ENCODE assay signal across 1 cellular context in the genomic region with DNA sequence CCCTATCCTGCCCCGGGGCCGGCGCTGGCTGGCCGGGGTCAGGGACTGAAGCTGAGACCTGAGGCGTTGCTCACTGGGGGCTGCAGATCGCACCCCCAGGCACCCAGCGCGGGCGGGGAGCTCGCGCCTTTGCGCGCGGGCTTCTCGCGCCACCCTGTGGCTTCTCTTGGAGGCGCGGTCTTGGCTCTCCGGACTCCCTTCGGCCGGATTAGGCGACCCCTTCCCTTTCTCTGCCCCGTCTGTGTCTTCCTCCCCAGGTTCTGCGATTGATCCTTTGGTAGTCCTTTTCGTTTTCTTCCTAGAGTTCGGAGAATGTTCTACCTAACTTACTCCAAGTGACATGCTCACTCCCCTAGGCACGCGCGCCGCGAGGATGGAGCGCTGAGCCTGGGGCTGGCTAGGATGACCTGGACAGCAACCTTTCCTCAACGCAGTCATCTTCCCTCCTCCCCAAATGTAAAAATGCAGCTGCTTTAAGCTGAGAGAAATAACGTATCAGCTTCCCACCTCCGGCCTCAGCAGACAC.
A peak's percentile ranks its signal among the peaks of the same experiment; 100 is the strongest.
TF ChIP-seq lines count a peak whose summit lies in the region.

No MANE protein-coding gene starts in this region.

TF ChIP-seq in GM12878, 131 proteins besides CTCF, POLR2A, EP300 and RAD21 (continues in another document):
- TF ChIP-seq GATAD2B (conservative IDR thresholded peaks at IDR 0.05; ENCODE audit: low read depth) (0 out of 2 replicates have a peak, but pooled peaks have one; percentile 28), MYC (IDR thresholded peaks at IDR 0.05; ENCODE audit: insufficient read depth, insufficient read length, insufficient replicate concordance, low read length, severe bottlenecking) (no peak), YY1 (IDR thresholded peaks at IDR 0.05; ENCODE audit: low read depth, low read length) (peak; percentile 67), NFXL1 (IDR thresholded peaks at IDR 0.05; ENCODE audit: borderline replicate concordance) (no peak), TCF12 (IDR thresholded peaks at IDR 0.05; ENCODE audit: low read depth, low read length) (no peak), ZBED1 (IDR thresholded peaks at IDR 0.05; ENCODE audit: borderline replicate concordance) (no peak), ZNF207 (IDR thresholded peaks at IDR 0.05; ENCODE audit: borderline replicate concordance) (no peak; the same call in 1 of the 2 replicates), LARP7 (IDR thresholded peaks at IDR 0.05) (0 out of 2 replicates have a peak, but pooled peaks have one; percentile 45), TARDBP (IDR thresholded peaks at IDR 0.05; ENCODE audit: borderline replicate concordance) (no peak), IKZF2 (IDR thresholded peaks at IDR 0.05) (no peak), NR2F1 (conservative IDR thresholded peaks at IDR 0.05) (no peak), CHD2 (IDR thresholded peaks at IDR 0.05; ENCODE audit: borderline replicate concordance, low read depth, low read length) (no peak), CHD1 (IDR thresholded peaks at IDR 0.05; ENCODE audit: low read depth, low read length) (no peak), POU2F2 (IDR thresholded peaks at IDR 0.05; ENCODE audit: borderline replicate concordance, low read depth, low read length) (0 out of 3 replicates have a peak, but pooled peaks have one; percentile 15), RB1 (IDR thresholded peaks at IDR 0.05; ENCODE audit: borderline replicate concordance) (peak; percentile 70; the same call in 1 of the 2 replicates), BMI1 (IDR thresholded peaks at IDR 0.05; ENCODE audit: borderline replicate concordance) (no peak), ELK1 (IDR thresholded peaks at IDR 0.05; ENCODE audit: low read depth, low read length) (no peak), ATF3 (IDR thresholded peaks at IDR 0.05; ENCODE audit: borderline replicate concordance, extremely low read depth, low read depth, low read length) (no peak), SUPT20H (IDR thresholded peaks at IDR 0.05; ENCODE audit: borderline replicate concordance, control insufficient read depth, low read depth, low read length) (no peak), BCL11A (IDR thresholded peaks at IDR 0.05; ENCODE audit: low read depth, low read length) (no peak), ZBTB11 (CRISPR knock-in tag; IDR thresholded peaks at IDR 0.05) (0 out of 2 replicates have a peak, but pooled peaks have one; percentile 10), ZZZ3 (IDR thresholded peaks at IDR 0.05; ENCODE audit: control insufficient read depth, insufficient read length, low read depth) (no peak), E2F4 (IDR thresholded peaks at IDR 0.05; ENCODE audit: low read depth, low read length) (no peak), NR2C2 (IDR thresholded peaks at IDR 0.05; ENCODE audit: borderline replicate concordance, control insufficient read depth, insufficient read length, low read depth) (no peak), POLR2AphosphoS5 (IDR thresholded peaks at IDR 0.05; ENCODE audit: low read length) (no peak), TBL1XR1 (IDR thresholded peaks at IDR 0.05; ENCODE audit: low read depth, low read length) (no peak), KDM1A (IDR thresholded peaks at IDR 0.05; ENCODE audit: borderline replicate concordance) (no peak), SMC3 (IDR thresholded peaks at IDR 0.05; ENCODE audit: borderline replicate concordance, low read length) (peak; percentile 82; the same call in 1 of the 2 replicates), SPI1 (IDR thresholded peaks at IDR 0.05; ENCODE audit: borderline replicate concordance, insufficient read depth, low read depth, low read length) (no peak), ZNF622 (IDR thresholded peaks at IDR 0.05) (no peak), RUNX3 (IDR thresholded peaks at IDR 0.05; ENCODE audit: low read length) (no peak), RCOR1 (conservative IDR thresholded peaks at IDR 0.05; ENCODE audit: low read depth, low read length) (no peak), SREBF1 (IDR thresholded peaks at IDR 0.05; ENCODE audit: low read length) (no peak), YBX1 (IDR thresholded peaks at IDR 0.05) (no peak), ZNF384 (IDR thresholded peaks at IDR 0.05; ENCODE audit: borderline replicate concordance, low read depth, low read length) (no peak), HDAC2 (IDR thresholded peaks at IDR 0.05) (no peak), CBX3 (IDR thresholded peaks at IDR 0.05; ENCODE audit: borderline replicate concordance, low read depth) (no peak)
- TF ChIP-seq, protein P1, sequence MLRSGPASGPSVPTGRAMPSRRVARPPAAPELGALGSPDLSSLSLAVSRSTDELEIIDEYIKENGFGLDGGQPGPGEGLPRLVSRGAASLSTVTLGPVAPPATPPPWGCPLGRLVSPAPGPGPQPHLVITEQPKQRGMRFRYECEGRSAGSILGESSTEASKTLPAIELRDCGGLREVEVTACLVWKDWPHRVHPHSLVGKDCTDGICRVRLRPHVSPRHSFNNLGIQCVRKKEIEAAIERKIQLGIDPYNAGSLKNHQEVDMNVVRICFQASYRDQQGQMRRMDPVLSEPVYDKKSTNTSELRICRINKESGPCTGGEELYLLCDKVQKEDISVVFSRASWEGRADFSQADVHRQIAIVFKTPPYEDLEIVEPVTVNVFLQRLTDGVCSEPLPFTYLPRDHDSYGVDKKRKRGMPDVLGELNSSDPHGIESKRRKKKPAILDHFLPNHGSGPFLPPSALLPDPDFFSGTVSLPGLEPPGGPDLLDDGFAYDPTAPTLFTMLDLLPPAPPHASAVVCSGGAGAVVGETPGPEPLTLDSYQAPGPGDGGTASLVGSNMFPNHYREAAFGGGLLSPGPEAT (IDR thresholded peaks at IDR 0.05; ENCODE audit: low read depth): no peak
- TF ChIP-seq, protein P2, sequence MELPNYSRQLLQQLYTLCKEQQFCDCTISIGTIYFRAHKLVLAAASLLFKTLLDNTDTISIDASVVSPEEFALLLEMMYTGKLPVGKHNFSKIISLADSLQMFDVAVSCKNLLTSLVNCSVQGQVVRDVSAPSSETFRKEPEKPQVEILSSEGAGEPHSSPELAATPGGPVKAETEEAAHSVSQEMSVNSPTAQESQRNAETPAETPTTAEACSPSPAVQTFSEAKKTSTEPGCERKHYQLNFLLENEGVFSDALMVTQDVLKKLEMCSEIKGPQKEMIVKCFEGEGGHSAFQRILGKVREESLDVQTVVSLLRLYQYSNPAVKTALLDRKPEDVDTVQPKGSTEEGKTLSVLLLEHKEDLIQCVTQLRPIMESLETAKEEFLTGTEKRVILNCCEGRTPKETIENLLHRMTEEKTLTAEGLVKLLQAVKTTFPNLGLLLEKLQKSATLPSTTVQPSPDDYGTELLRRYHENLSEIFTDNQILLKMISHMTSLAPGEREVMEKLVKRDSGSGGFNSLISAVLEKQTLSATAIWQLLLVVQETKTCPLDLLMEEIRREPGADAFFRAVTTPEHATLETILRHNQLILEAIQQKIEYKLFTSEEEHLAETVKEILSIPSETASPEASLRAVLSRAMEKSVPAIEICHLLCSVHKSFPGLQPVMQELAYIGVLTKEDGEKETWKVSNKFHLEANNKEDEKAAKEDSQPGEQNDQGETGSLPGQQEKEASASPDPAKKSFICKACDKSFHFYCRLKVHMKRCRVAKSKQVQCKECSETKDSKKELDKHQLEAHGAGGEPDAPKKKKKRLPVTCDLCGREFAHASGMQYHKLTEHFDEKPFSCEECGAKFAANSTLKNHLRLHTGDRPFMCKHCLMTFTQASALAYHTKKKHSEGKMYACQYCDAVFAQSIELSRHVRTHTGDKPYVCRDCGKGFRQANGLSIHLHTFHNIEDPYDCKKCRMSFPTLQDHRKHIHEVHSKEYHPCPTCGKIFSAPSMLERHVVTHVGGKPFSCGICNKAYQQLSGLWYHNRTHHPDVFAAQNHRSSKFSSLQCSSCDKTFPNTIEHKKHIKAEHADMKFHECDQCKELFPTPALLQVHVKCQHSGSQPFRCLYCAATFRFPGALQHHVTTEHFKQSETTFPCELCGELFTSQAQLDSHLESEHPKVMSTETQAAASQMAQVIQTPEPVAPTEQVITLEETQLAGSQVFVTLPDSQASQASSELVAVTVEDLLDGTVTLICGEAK (IDR thresholded peaks at IDR 0.05; ENCODE audit: borderline replicate concordance): no peak
- TF ChIP-seq, protein P3, sequence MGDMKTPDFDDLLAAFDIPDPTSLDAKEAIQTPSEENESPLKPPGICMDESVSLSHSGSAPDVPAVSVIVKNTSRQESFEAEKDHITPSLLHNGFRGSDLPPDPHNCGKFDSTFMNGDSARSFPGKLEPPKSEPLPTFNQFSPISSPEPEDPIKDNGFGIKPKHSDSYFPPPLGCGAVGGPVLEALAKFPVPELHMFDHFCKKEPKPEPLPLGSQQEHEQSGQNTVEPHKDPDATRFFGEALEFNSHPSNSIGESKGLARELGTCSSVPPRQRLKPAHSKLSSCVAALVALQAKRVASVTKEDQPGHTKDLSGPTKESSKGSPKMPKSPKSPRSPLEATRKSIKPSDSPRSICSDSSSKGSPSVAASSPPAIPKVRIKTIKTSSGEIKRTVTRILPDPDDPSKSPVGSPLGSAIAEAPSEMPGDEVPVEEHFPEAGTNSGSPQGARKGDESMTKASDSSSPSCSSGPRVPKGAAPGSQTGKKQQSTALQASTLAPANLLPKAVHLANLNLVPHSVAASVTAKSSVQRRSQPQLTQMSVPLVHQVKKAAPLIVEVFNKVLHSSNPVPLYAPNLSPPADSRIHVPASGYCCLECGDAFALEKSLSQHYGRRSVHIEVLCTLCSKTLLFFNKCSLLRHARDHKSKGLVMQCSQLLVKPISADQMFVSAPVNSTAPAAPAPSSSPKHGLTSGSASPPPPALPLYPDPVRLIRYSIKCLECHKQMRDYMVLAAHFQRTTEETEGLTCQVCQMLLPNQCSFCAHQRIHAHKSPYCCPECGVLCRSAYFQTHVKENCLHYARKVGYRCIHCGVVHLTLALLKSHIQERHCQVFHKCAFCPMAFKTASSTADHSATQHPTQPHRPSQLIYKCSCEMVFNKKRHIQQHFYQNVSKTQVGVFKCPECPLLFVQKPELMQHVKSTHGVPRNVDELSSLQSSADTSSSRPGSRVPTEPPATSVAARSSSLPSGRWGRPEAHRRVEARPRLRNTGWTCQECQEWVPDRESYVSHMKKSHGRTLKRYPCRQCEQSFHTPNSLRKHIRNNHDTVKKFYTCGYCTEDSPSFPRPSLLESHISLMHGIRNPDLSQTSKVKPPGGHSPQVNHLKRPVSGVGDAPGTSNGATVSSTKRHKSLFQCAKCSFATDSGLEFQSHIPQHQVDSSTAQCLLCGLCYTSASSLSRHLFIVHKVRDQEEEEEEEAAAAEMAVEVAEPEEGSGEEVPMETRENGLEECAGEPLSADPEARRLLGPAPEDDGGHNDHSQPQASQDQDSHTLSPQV (IDR thresholded peaks at IDR 0.05): no peak
- TF ChIP-seq, protein P4, sequence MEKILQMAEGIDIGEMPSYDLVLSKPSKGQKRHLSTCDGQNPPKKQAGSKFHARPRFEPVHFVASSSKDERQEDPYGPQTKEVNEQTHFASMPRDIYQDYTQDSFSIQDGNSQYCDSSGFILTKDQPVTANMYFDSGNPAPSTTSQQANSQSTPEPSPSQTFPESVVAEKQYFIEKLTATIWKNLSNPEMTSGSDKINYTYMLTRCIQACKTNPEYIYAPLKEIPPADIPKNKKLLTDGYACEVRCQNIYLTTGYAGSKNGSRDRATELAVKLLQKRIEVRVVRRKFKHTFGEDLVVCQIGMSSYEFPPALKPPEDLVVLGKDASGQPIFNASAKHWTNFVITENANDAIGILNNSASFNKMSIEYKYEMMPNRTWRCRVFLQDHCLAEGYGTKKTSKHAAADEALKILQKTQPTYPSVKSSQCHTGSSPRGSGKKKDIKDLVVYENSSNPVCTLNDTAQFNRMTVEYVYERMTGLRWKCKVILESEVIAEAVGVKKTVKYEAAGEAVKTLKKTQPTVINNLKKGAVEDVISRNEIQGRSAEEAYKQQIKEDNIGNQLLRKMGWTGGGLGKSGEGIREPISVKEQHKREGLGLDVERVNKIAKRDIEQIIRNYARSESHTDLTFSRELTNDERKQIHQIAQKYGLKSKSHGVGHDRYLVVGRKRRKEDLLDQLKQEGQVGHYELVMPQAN (conservative IDR thresholded peaks at IDR 0.05): no peak
